In the genomic region with DNA sequence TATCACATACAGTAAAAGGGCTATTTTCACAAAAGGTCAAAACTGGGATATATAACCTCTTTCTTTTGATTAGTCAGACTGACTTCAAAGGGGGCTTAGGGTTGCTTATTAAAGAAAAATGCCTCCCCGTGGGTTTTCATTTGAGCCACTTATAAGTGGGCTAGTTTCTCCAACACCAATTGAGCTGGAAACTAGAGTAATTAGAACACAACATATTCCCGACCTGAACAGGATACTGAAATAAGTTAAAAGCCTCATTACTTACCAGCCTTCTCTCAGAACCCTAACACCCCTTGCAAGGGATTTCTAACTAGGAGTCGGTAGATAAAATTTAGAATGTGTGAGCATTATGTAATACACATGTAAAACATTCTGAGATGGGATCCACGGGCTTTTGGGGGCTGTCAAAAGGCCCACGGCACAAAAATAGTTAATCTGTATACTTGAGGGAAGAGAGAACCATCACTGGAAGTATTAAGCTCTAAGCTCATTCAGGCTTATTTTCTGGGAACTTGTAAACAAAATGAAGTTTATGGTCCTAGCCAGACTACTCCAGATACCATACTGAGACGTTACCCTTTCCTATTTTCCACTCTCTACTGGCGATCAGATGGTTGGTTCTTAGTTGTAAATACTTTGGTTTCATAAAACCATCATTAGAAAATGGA, we compare ENCODE assay signal across 8 cellular contexts. TPM values are rescaled to one million over a fixed set of nuclear protein-coding genes. Genes with fewer than 3 reads are reported as not detected.
DNase-seq lines count a peak whose midpoint lies in the region; ATAC-seq and TF ChIP-seq lines count a peak whose summit lies in the region.

No MANE protein-coding gene starts in this region.

- H3K27me3 Mint-ChIP-seq in IgD-negative memory B cell (no peaks in the 10 kb centered on the region), natural killer cell (ENCODE audit: low read depth in 2 of 2) (no peaks in the 10 kb centered on the region)

- H3K27ac Mint-ChIP-seq in IgD-negative memory B cell: peak overlapping the region; percentile 100
- H3K27ac Mint-ChIP-seq in natural killer cell: peak overlapping the region in 1 of 2 donors; percentile 98

- no peak for ATAC-seq in natural killer cell
- no peak for ATAC-seq in GM19452 (IDR thresholded peaks at IDR 0.05; ENCODE audit: unreplicated experiment)

- DNase-seq in AG10803 (ENCODE audit: low read depth) (no peak), caudate nucleus (lab: John Stamatoyannopoulos, UW) (no peak), natural killer cell (no peak), ecto neural progenitor cell (ENCODE audit: low spot score) (no peak), NK-92 (lab: John Stamatoyannopoulos, UW; ENCODE audit: unreplicated experiment) (no peak)
- no peak for DNase-seq in stimulated activated naive CD4-positive, alpha-beta T cell (lab: John Stamatoyannopoulos, UW)

- no peaks in the 10 kb centered on the region for H3K36me3 Mint-ChIP-seq in IgD-negative memory B cell
- H3K36me3 Mint-ChIP-seq in natural killer cell: no peaks in the 10 kb centered on the region

- H3K4me1 Mint-ChIP-seq in IgD-negative memory B cell: peaks cover 41 to 58% (median 52%) of the 10 kb centered on the region in 3 donors
- peaks cover 34 to 49% of the 10 kb centered on the region in 2 donors for H3K4me1 Mint-ChIP-seq in natural killer cell

- intact Hi-C loops in natural killer cell (cut with micrococcal nuclease): loop anchor here (1.0 to 5.0 kb wide), 3 partner anchors 29 to 503 kb away; no protein-coding TSS in a partner anchor

- no peak for TF ChIP-seq CTCF in AG10803 (conservative IDR thresholded peaks at IDR 0.05; ENCODE audit: low read length)
- TF ChIP-seq CTCF in natural killer cell (IDR thresholded peaks at IDR 0.05): no peak

- H3K4me3 Mint-ChIP-seq in IgD-negative memory B cell (peak overlapping the region; percentile 98 to 100 (median 98)), natural killer cell (peak overlapping the region; percentile 98)

- H3K4me3 ChIP-seq in AG10803 (ENCODE audit: low read length): peak overlapping the region; percentile 72

- H3K27ac ChIP-seq in caudate nucleus (ENCODE audit: low read depth, low read length): peak overlapping the region; percentile 97

- H3K9me3 Mint-ChIP-seq in IgD-negative memory B cell (no peaks in the 10 kb centered on the region), natural killer cell (no peaks in the 10 kb centered on the region)

RNA-seq across cellular contexts. Expression of a gene that starts 29.3 kb away (rescaled TPM):
- 239 TPM for polyA plus RNA-seq in IgD-negative memory B cell
- 100 to 1,000 TPM; 272 to 353 (median 345) TPM for total RNA-seq in natural killer cell
